9 cellular contexts compared by ENCODE assay signal in the genomic region with DNA sequence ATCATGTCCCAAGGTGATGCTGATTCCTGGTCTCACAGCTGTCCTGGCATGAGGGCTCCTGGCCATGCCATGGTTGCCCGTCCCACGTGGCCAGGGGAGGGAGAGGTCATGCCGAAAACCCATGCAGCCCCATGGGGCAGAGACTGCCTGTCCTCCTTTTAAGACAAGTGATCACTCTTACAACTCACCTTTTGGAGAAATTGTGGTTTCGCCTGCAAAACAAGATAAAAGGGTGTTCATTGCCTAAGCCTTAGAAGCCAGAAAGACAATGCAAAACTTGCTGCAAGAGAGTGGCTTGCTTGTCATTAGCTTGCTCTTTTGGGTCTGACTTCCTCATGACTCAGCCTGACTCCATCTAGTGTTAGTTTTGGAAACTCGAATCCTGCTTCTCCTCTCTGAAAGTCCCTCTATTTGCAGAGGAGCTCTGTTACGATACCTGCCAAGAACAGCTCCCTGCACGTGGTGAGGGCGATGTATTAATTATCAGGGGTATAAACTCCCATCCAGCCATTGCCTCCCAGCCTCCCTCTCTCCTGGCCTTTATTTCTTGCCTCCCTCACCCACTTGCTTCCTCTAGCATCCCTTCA. TPM values are rescaled to one million over a fixed set of nuclear protein-coding genes. Genes with fewer than 3 reads are reported as not detected.
DNase-seq lines count a peak whose midpoint lies in the region; ATAC-seq and TF ChIP-seq lines count a peak whose summit lies in the region.
"Had no signal": no experiment of that assay in that cellular context is flagged by ENCODE, and none has a peak within 500 bp of the region (broad histone marks: within the 10 kb centered on the region; RNA-seq: fewer than 3 reads in every experiment).

No MANE protein-coding gene starts in this region.

- no peak overlapping the region for H3K4me3 Mint-ChIP-seq in activated T-helper 2 cell treated with anti-CD3 and anti-CD28 coated beads, Interferon-gamma antibody, Interleukin-2, Interleukin-4, amounts not matched to agents 10 μg/mL and 5 μg/mL and 100 μg/mL, durations not matched to agents 14 hours and 24 hours and 36 hours (ENCODE audit: low read depth)

- peak; percentile 38 for DNase-seq in CD1c-positive myeloid dendritic cell (ENCODE audit: extremely low spot score)
- peak; percentile 71 for DNase-seq in MV-4-11 (lab: John Stamatoyannopoulos, UW)
- DNase-seq in cerebellum (ENCODE audit: low spot score) = peak; percentile 35
- peak; percentile 19 to 32 for DNase-seq in lung microvascular endothelial cell (ENCODE audit: low read depth in 2 of 2)
- DNase-seq in activated T-helper 2 cell treated with anti-CD3 and anti-CD28 coated beads, Interferon-gamma antibody, Interleukin-2, Interleukin-4, amounts not matched to agents 10 μg/mL and 5 μg/mL and 100 μg/mL, durations not matched to agents 14 hours and 24 hours and 36 hours (ENCODE audit: low spot score) = no peak
- DNase-seq in NCI-H524 treated with DMSO at 0.1 percent for 48 hours (lab: John Stamatoyannopoulos, UW) = no peak
- DNase-seq in lower leg skin (ENCODE audit: low spot score in 2 of 2) = no peak

- H3K4me3 ChIP-seq in lower leg skin (ENCODE audit: low read depth, poor library complexity, severe bottlenecking) = no peak overlapping the region

- 47% methylated on average over 8 of the region's 8 CpGs for WGBS in lower leg skin, 2 donors

- peaks cover 44% of the 10 kb centered on the region for H3K4me1 Mint-ChIP-seq in activated T-helper 2 cell treated with anti-CD3 and anti-CD28 coated beads, Interferon-gamma antibody, Interleukin-2, Interleukin-4, amounts not matched to agents 10 μg/mL and 5 μg/mL and 100 μg/mL, durations not matched to agents 14 hours and 24 hours and 36 hours (ENCODE audit: low read depth)

- intact Hi-C loops in activated T-helper 2 cell treated with anti-CD3 and anti-CD28 coated beads, Interferon-gamma antibody, Interleukin-2, Interleukin-4, amounts not matched to agents 10 μg/mL and 5 μg/mL and 100 μg/mL, durations not matched to agents 14 hours and 24 hours and 36 hours (cut with micrococcal nuclease) = no loop called here
- intact Hi-C loops in lower leg skin (cut with DNase I; ENCODE audit: low total_unique reads) = loop anchor here (10.0 kb wide), 1 partner anchor 187 kb away; no protein-coding TSS in a partner anchor

- no peak for TF ChIP-seq CTCF in lower leg skin (IDR thresholded peaks at IDR 0.05)

- no peak for ATAC-seq in HG03097 (IDR thresholded peaks at IDR 0.05; ENCODE audit: low FRiP score, unreplicated experiment)

- TF ChIP-seq POLR2A in lower leg skin (IDR thresholded peaks at IDR 0.05) = no peak

- H3K27ac Mint-ChIP-seq in activated T-helper 2 cell treated with anti-CD3 and anti-CD28 coated beads, Interferon-gamma antibody, Interleukin-2, Interleukin-4, amounts not matched to agents 10 μg/mL and 5 μg/mL and 100 μg/mL, durations not matched to agents 14 hours and 24 hours and 36 hours = no peak overlapping the region

- peaks cover 67% of the 10 kb centered on the region for H3K36me3 Mint-ChIP-seq in activated T-helper 2 cell treated with anti-CD3 and anti-CD28 coated beads, Interferon-gamma antibody, Interleukin-2, Interleukin-4, amounts not matched to agents 10 μg/mL and 5 μg/mL and 100 μg/mL, durations not matched to agents 14 hours and 24 hours and 36 hours (ENCODE audit: low read depth)

- no peaks in the 10 kb centered on the region for H3K9me3 Mint-ChIP-seq in activated T-helper 2 cell treated with anti-CD3 and anti-CD28 coated beads, Interferon-gamma antibody, Interleukin-2, Interleukin-4, amounts not matched to agents 10 μg/mL and 5 μg/mL and 100 μg/mL, durations not matched to agents 14 hours and 24 hours and 36 hours

- H3K27me3 Mint-ChIP-seq in activated T-helper 2 cell treated with anti-CD3 and anti-CD28 coated beads, Interferon-gamma antibody, Interleukin-2, Interleukin-4, amounts not matched to agents 10 μg/mL and 5 μg/mL and 100 μg/mL, durations not matched to agents 14 hours and 24 hours and 36 hours (ENCODE audit: low read depth) = peaks cover 3% of the 10 kb centered on the region

RNA-seq across cellular contexts. Expression of a gene that starts 26.7 kb away (rescaled TPM):
- total RNA-seq in cerebellum (2.8 TPM), lung microvascular endothelial cell (4.8 and 6.1 TPM in 2 replicates), lower leg skin (10 to 100 TPM in 2 of 4 donors, 1 to 10 TPM in 2; 3.2 to 12.2 (median 7.1) TPM)
- total RNA-seq in activated T-helper 2 cell treated with anti-CD3 and anti-CD28 coated beads, Interferon-gamma antibody, Interleukin-2, Interleukin-4, amounts not matched to agents 10 μg/mL and 5 μg/mL and 100 μg/mL, durations not matched to agents 14 hours and 24 hours and 36 hours = 53.2 and 58.4 TPM in 2 replicates

RNA-seq across cellular contexts. Expression of a gene that starts 27.7 kb away (rescaled TPM):
- not detected for total RNA-seq in cerebellum
- not detected in 2 replicates for total RNA-seq in lung microvascular endothelial cell
- total RNA-seq in activated T-helper 2 cell treated with anti-CD3 and anti-CD28 coated beads, Interferon-gamma antibody, Interleukin-2, Interleukin-4, amounts not matched to agents 10 μg/mL and 5 μg/mL and 100 μg/mL, durations not matched to agents 14 hours and 24 hours and 36 hours = not detected in 2 replicates
- not detected for total RNA-seq in lower leg skin
- total RNA-seq: activated CD8-positive, alpha-beta memory T cell treated with anti-CD3 and anti-CD28 coated beads for 36 hours had no signal

RNA-seq across cellular contexts. Expression of a gene that starts 46.2 kb away (rescaled TPM):
- total RNA-seq in cerebellum = 10.4 TPM
- total RNA-seq in lung microvascular endothelial cell = 0.22 and 1.6 TPM in 2 replicates
- 0.53 and 0.57 TPM in 2 replicates for total RNA-seq in activated T-helper 2 cell treated with anti-CD3 and anti-CD28 coated beads, Interferon-gamma antibody, Interleukin-2, Interleukin-4, amounts not matched to agents 10 μg/mL and 5 μg/mL and 100 μg/mL, durations not matched to agents 14 hours and 24 hours and 36 hours
- 1 to 10 TPM; 1.1 to 5.0 (median 3.3) TPM for total RNA-seq in lower leg skin

Comparison
In these comparisons a context has a peak if more than half of its experiments do, and no peak if none do; other contexts are left out.
1. DNase-seq: peak in CD1c-positive myeloid dendritic cell (single experiment), MV-4-11 (single experiment), cerebellum (single experiment) and lung microvascular endothelial cell (2 of 2); none in activated T-helper 2 cell treated with anti-CD3 and anti-CD28 coated beads, Interferon-gamma antibody, Interleukin-2, Interleukin-4, amounts not matched to agents 10 μg/mL and 5 μg/mL and 100 μg/mL, durations not matched to agents 14 hours and 24 hours and 36 hours (single experiment), NCI-H524 treated with DMSO at 0.1 percent for 48 hours (single experiment) and lower leg skin (0 of 2).